ENCODE assay signal across 12 cellular contexts in the genomic region with DNA sequence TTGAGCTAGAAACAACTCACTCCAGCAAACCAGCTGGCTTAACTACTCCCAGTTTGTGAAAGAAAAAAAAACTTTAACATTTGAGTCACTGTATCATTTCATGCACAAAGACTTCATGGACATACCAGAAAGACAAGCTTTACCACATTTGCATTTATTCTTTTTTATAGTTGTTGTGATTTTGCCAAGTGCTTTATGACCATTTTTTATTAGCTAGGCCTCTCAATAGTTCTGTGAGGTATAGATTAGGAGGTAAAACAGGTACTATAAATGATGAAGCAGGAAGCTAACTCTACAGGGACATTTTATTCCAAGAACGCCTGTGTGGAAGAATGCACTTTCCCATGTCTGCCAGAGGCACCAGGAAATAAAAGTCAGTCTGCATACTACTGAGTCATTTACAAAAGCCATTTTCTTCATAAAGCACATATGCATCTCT. TPM values are rescaled to one million over a fixed set of nuclear protein-coding genes. Genes with fewer than 3 reads are reported as not detected.
A peak's percentile ranks its signal among the peaks of the same experiment; 100 is the strongest.
DNase-seq lines count a peak whose midpoint lies in the region; ATAC-seq and TF ChIP-seq lines count a peak whose summit lies in the region.
"Had no signal": no experiment of that assay in that cellular context is flagged by ENCODE, and none has a peak within 500 bp of the region (broad histone marks: within the 10 kb centered on the region; RNA-seq: fewer than 3 reads in every experiment).

No MANE protein-coding gene starts in this region.

- in situ Hi-C loops in GM23248 (cut with MboI) = no loop called here

- no peaks in the 10 kb centered on the region for H3K9me3 ChIP-seq in GM23248 (ENCODE audit: low read depth)
- no peaks in the 10 kb centered on the region for H3K9me3 ChIP-seq in tibial artery

- H3K27ac Mint-ChIP-seq in stimulated activated memory B cell treated with anti-CD40 and anti-IgM and Interleukin-4, amounts not matched to agents 10 μg/mL and 1 μg/mL and 100 μg/mL, for 72 hours = peak overlapping the region; percentile 73
- H3K27ac Mint-ChIP-seq: endodermal cell; T-helper 1 cell treated with Interleukin-12 subunit alpha and Interleukin-12 subunit beta and Interleukin-4 antibody, amounts not matched to agents 30 μg/mL and 1 μg/mL, for 36 hours had no signal

- TF ChIP-seq CTCF in foreskin fibroblast (IDR thresholded peaks at IDR 0.05; ENCODE audit: low read depth, low read length) (no peak), tibial artery (IDR thresholded peaks at IDR 0.05) (no peak)

- H2AFZ ChIP-seq in GM23248 = peak overlapping the region; percentile 19; the same call in 1 of the 2 replicates

- H3K27me3 Mint-ChIP-seq in stimulated activated memory B cell treated with anti-CD40 and anti-IgM and Interleukin-4, amounts not matched to agents 10 μg/mL and 1 μg/mL and 100 μg/mL, for 72 hours = no peaks in the 10 kb centered on the region
- H3K27me3 Mint-ChIP-seq: brain, memory B cell had no signal

- H3K4me3 ChIP-seq in GM23248 (no peak overlapping the region), foreskin fibroblast (ENCODE audit: low read depth in 1 of 2, low read length in 2 of 2) (no peak overlapping the region), tibial artery (no peak overlapping the region)

- peaks cover 22% of the 10 kb centered on the region for H3K4me1 Mint-ChIP-seq in stimulated activated memory B cell treated with anti-CD40 and anti-IgM and Interleukin-4, amounts not matched to agents 10 μg/mL and 1 μg/mL and 100 μg/mL, for 72 hours
- H3K4me1 Mint-ChIP-seq: brain had no signal

- no peak overlapping the region for H3K4me3 Mint-ChIP-seq in stimulated activated memory B cell treated with anti-CD40 and anti-IgM and Interleukin-4, amounts not matched to agents 10 μg/mL and 1 μg/mL and 100 μg/mL, for 72 hours
- H3K4me3 Mint-ChIP-seq: brain; endodermal cell; memory B cell; T-helper 1 cell treated with Interleukin-12 subunit alpha and Interleukin-12 subunit beta and Interleukin-4 antibody, amounts not matched to agents 30 μg/mL and 1 μg/mL, for 36 hours had no signal

- peak overlapping the region; percentile 23; the same call in 1 of the 2 replicates for H3K9ac ChIP-seq in GM23248

- no peaks in the 10 kb centered on the region for H3K9me2 ChIP-seq in GM23248 (ENCODE audit: insufficient read depth)

- no peaks in the 10 kb centered on the region for H3K36me3 ChIP-seq in GM23248 (ENCODE audit: low read depth)
- H3K36me3 ChIP-seq in tibial artery = no peaks in the 10 kb centered on the region

- no peaks in the 10 kb centered on the region for H3K79me2 ChIP-seq in GM23248 (ENCODE audit: insufficient read depth)

- DNase-seq in GM23248 (peak; percentile 81), foreskin fibroblast (peak; percentile 32 to 73), tibial artery (no peak), activated T-cell treated with anti-CD3 and anti-CD28 coated beads for 4 hours (no peak)
- DNase-seq: endodermal cell; stimulated activated naive CD8-positive, alpha-beta T cell treated with anti-CD3 and anti-CD28 coated beads, Interleukin-15, Interleukin-2, amounts not matched to agents 100 U/mL and 50 U/mL, for 24 hours had no signal

- H3K4me1 ChIP-seq in GM23248 (ENCODE audit: insufficient read depth) (peaks cover 54% of the 10 kb centered on the region), tibial artery (no peaks in the 10 kb centered on the region)

- no peaks in the 10 kb centered on the region for H4K20me1 ChIP-seq in GM23248 (ENCODE audit: insufficient read depth)

- H3K9me3 Mint-ChIP-seq in stimulated activated memory B cell treated with anti-CD40 and anti-IgM and Interleukin-4, amounts not matched to agents 10 μg/mL and 1 μg/mL and 100 μg/mL, for 72 hours = no peaks in the 10 kb centered on the region
- H3K9me3 Mint-ChIP-seq: memory B cell; T-helper 1 cell treated with Interleukin-12 subunit alpha and Interleukin-12 subunit beta and Interleukin-4 antibody, amounts not matched to agents 30 μg/mL and 1 μg/mL, for 36 hours had no signal

- H3K27ac ChIP-seq in GM23248 (peak overlapping the region; percentile 75), tibial artery (no peak overlapping the region)

- intact Hi-C loops in tibial artery (cut with DNase I; ENCODE audit: low total_unique reads) = no loop called here

- peaks cover 40% of the 10 kb centered on the region for H3F3A ChIP-seq in GM23248 (ENCODE audit: insufficient read depth)

- WGBS in GM23248 (ENCODE audit: low coverage in 1 of 2, low lambda C conversion rate in 2 of 2, missing lambda C conversion rate in 2 of 2), 2 experiments = 13 to 29% methylated on average over 1 of the region's 1 CpG

- H3K27me3 ChIP-seq in GM23248 (replicated peaks; ENCODE audit: insufficient read depth) (no peaks in the 10 kb centered on the region), tibial artery (no peaks in the 10 kb centered on the region)

- H3K4me2 ChIP-seq in GM23248 (ENCODE audit: unreplicated experiment) = peak overlapping the region; percentile 58

- H3K36me3 Mint-ChIP-seq in stimulated activated memory B cell treated with anti-CD40 and anti-IgM and Interleukin-4, amounts not matched to agents 10 μg/mL and 1 μg/mL and 100 μg/mL, for 72 hours = no peaks in the 10 kb centered on the region
- H3K36me3 Mint-ChIP-seq: brain, memory B cell had no signal

- ATAC-seq in SK-N-SH treated with all-trans-retinoic acid at 6 μM for 48 hours (peak; percentile 68), GM19035 (IDR thresholded peaks at IDR 0.05; ENCODE audit: unreplicated experiment) (no peak)
- no peak for ATAC-seq in stimulated activated memory B cell treated with anti-CD40 and anti-IgM and Interleukin-4, amounts not matched to agents 10 μg/mL and 1 μg/mL and 100 μg/mL, for 72 hours
- ATAC-seq: stimulated activated naive CD8-positive, alpha-beta T cell treated with anti-CD3 and anti-CD28 coated beads, Interleukin-15, Interleukin-2, amounts not matched to agents 100 U/mL and 50 U/mL, for 24 hours had no signal

TF ChIP-seq in SK-N-SH treated with all-trans-retinoic acid at 6 μM for 48 hours, 23 proteins besides CTCF, POLR2A, EP300 and RAD21:
- no peak for TF ChIP-seq ZNF70 (CRISPR knock-in tag; IDR thresholded peaks at IDR 0.05)
- TF ChIP-seq ZFP3 (CRISPR knock-in tag; IDR thresholded peaks at IDR 0.05) = no peak
- no peak for TF ChIP-seq TOX (CRISPR knock-in tag; IDR thresholded peaks at IDR 0.05; ENCODE audit: borderline replicate concordance)
- no peak for TF ChIP-seq ESRRG (CRISPR knock-in tag; IDR thresholded peaks at IDR 0.05)
- TF ChIP-seq, protein P1, sequence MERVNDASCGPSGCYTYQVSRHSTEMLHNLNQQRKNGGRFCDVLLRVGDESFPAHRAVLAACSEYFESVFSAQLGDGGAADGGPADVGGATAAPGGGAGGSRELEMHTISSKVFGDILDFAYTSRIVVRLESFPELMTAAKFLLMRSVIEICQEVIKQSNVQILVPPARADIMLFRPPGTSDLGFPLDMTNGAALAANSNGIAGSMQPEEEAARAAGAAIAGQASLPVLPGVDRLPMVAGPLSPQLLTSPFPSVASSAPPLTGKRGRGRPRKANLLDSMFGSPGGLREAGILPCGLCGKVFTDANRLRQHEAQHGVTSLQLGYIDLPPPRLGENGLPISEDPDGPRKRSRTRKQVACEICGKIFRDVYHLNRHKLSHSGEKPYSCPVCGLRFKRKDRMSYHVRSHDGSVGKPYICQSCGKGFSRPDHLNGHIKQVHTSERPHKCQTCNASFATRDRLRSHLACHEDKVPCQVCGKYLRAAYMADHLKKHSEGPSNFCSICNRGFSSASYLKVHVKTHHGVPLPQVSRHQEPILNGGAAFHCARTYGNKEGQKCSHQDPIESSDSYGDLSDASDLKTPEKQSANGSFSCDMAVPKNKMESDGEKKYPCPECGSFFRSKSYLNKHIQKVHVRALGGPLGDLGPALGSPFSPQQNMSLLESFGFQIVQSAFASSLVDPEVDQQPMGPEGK (CRISPR knock-in tag; IDR thresholded peaks at IDR 0.05; ENCODE audit: borderline replicate concordance) = no peak
- no peak for TF ChIP-seq ZNF565 (CRISPR knock-in tag; conservative IDR thresholded peaks at IDR 0.05; ENCODE audit: low read depth)
- no peak for TF ChIP-seq RARB (CRISPR knock-in tag; IDR thresholded peaks at IDR 0.05)
- TF ChIP-seq ZC3H10 (CRISPR knock-in tag; IDR thresholded peaks at IDR 0.05) = no peak
- no peak for TF ChIP-seq ZNF8 (CRISPR knock-in tag; IDR thresholded peaks at IDR 0.05)
- TF ChIP-seq ARNTL (CRISPR knock-in tag; IDR thresholded peaks at IDR 0.05; ENCODE audit: borderline replicate concordance, low read depth) = no peak
- no peak for TF ChIP-seq POU6F1 (CRISPR knock-in tag; IDR thresholded peaks at IDR 0.05; ENCODE audit: borderline replicate concordance, low read depth)
- no peak for TF ChIP-seq ISL1 (CRISPR knock-in tag; IDR thresholded peaks at IDR 0.05)
- TF ChIP-seq TCF4 (CRISPR knock-in tag; IDR thresholded peaks at IDR 0.05; ENCODE audit: borderline replicate concordance) = no peak
- no peak for TF ChIP-seq OSR1 (CRISPR knock-in tag; IDR thresholded peaks at IDR 0.05)

RNA-seq across cellular contexts. Expression of gene DENND1B, which starts 8.2 kb away (rescaled TPM):
- 21.3 and 28.1 TPM in 2 replicates for total RNA-seq in GM23248 (2014; rRNA removed; shearing (Covaris generic))
- 8.9 and 9.2 TPM in 2 replicates for polyA plus RNA-seq in GM23248 (2016; fragmentation: Nextera tagmentation; extraction: Ambion mirVana)

Comparison
In these comparisons a context has a peak if more than half of its experiments do, and no peak if none do; other contexts are left out.
1. DNase-seq: peak in GM23248 (single experiment) and foreskin fibroblast (2 of 2); none in tibial artery (0 of 2) and activated T-cell treated with anti-CD3 and anti-CD28 coated beads for 4 hours (single experiment).